ENCODE assay signal across 6 cellular contexts in the genomic region with DNA sequence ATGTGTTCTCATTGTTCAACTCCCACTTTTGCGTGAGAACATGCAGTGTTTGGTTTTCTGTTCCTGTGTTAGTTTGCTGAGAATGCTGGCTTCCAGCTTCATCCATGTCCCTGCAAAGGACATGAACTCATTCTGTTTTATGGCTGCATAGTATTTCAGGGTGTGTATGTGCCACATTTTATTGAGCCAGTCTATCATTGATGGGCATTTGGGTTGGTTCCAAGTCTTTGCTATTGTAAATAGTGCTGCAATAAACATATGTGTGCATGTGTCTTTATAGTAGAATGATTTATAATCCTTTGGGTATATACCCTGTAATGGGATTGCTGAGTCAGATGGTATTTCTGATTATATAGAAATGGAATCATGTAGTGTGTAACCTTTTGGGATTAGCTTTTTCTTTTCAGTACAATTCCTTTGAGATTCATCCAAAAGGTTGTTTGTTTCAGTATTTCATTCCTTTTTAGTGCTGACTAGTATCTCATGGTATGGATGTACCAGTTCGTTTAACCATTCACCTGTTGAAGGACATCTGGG. TPM values are rescaled to one million over a fixed set of nuclear protein-coding genes. Genes with fewer than 3 reads are reported as not detected.
A peak's percentile ranks its signal among the peaks of the same experiment; 100 is the strongest.
DNase-seq lines count a peak whose midpoint lies in the region; ATAC-seq, FAIRE-seq and TF ChIP-seq lines count a peak whose summit lies in the region.
"Not testable (repeated sequence)": the region's sequence is repeated elsewhere in the genome, so short reads cannot be mapped to it uniquely, and the experiment has no call there.

No MANE protein-coding gene starts in this region.

- ATAC-seq in mucosa of descending colon, result peak; percentile 70

- H3K36me3 Mint-ChIP-seq in type B pancreatic cell, result not testable (repeated sequence)

- H3K27me3 ChIP-seq in colonic mucosa; right atrium auricular region; small intestine (ENCODE audit: control insufficient read depth in 2 of 2, insufficient read depth in 2 of 2, low read length in 2 of 2): not testable (repeated sequence)

- intact Hi-C loops in colonic mucosa (cut with DNase I); mucosa of descending colon (cut with DNase I, micrococcal nuclease): not testable (repeated sequence)

- H3K9me3 ChIP-seq in colonic mucosa; right atrium auricular region; mucosa of descending colon; small intestine (ENCODE audit: control insufficient read depth, low read depth): not testable (repeated sequence)

- peak overlapping the region; percentile 66 for H3K27ac ChIP-seq in colonic mucosa
- H3K27ac ChIP-seq in right atrium auricular region, result not testable (repeated sequence)
- peak overlapping the region; percentile 16 to 60 for H3K27ac ChIP-seq in small intestine (ENCODE audit: low read depth in 1 of 2, low read length in 1 of 2)

- H3K27me3 Mint-ChIP-seq in type B pancreatic cell, result not testable (repeated sequence)

- not testable (repeated sequence) for FAIRE-seq in small intestine (lab: Jason Lieb, UNC)

- peak overlapping the region; percentile 47 for H3K27ac Mint-ChIP-seq in type B pancreatic cell

- POLR2A ChIA-PET in HEK293T (lab: Yijun Ruan, JAX), result not testable (repeated sequence)

- DNase-seq in HEK293T (ENCODE audit: extremely low spot score); type B pancreatic cell (ENCODE audit: extremely low spot score, unreplicated experiment): not testable (repeated sequence)
- DNase-seq in colonic mucosa (peak; percentile 62), right atrium auricular region (ENCODE audit: low spot score) (peak; percentile 16), mucosa of descending colon (peak in 1 of 3 donors; percentile 75), small intestine (peak; percentile 86)

- not testable (repeated sequence) for H3K4me1 ChIP-seq in colonic mucosa; right atrium auricular region; mucosa of descending colon (ENCODE audit: low read depth); small intestine (ENCODE audit: control insufficient read depth in 2 of 2, insufficient read depth in 1 of 2, low read depth in 1 of 2, low read length in 1 of 2)

- H3K9ac ChIP-seq in colonic mucosa (ENCODE audit: low read depth in 2 of 2, low read length in 2 of 2), result not testable (repeated sequence)

- TF ChIP-seq CTCF in colonic mucosa (IDR thresholded peaks at IDR 0.05); right atrium auricular region (IDR thresholded peaks at IDR 0.05); mucosa of descending colon (IDR thresholded peaks at IDR 0.05); type B pancreatic cell (conservative IDR thresholded peaks at IDR 0.05): not testable (repeated sequence)

- CTCF ChIA-PET in HEK293T (lab: Yijun Ruan, JAX), result not testable (repeated sequence)

- 44 to 80% (median 56%) methylated on average over 2 of the region's 2 CpGs for WGBS in small intestine, 3 donors

- H3K4me1 Mint-ChIP-seq in type B pancreatic cell (ENCODE audit: unreplicated experiment), result not testable (repeated sequence)

- H3K9me3 Mint-ChIP-seq in type B pancreatic cell, result not testable (repeated sequence)

- H3K4me3 Mint-ChIP-seq in type B pancreatic cell, result not testable (repeated sequence)

- H3K4me3 ChIP-seq in colonic mucosa; right atrium auricular region; mucosa of descending colon; small intestine (ENCODE audit: low read depth in 1 of 2, low read length in 2 of 2): not testable (repeated sequence)

- not testable (repeated sequence) for H3K36me3 ChIP-seq in colonic mucosa; right atrium auricular region; mucosa of descending colon (ENCODE audit: low read depth); small intestine (ENCODE audit: control insufficient read depth in 2 of 2, insufficient read depth in 2 of 2, low read length in 2 of 2)

TF ChIP-seq in HEK293T, 16 proteins besides CTCF, POLR2A, EP300 and RAD21:
- TF ChIP-seq, protein P1, sequence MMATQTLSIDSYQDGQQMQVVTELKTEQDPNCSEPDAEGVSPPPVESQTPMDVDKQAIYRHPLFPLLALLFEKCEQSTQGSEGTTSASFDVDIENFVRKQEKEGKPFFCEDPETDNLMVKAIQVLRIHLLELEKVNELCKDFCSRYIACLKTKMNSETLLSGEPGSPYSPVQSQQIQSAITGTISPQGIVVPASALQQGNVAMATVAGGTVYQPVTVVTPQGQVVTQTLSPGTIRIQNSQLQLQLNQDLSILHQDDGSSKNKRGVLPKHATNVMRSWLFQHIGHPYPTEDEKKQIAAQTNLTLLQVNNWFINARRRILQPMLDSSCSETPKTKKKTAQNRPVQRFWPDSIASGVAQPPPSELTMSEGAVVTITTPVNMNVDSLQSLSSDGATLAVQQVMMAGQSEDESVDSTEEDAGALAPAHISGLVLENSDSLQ (IDR thresholded peaks at IDR 0.05), result peak; percentile 34; the same call in 1 of the 2 replicates

RNA-seq across cellular contexts. Expression of gene MXI1, which starts 21.7 kb away (rescaled TPM):
- total RNA-seq in colonic mucosa (100 to 1,000 TPM in 1 of 2 donors, 10 to 100 TPM in 1; 58.0 to 304 TPM), right atrium auricular region (10 to 100 TPM; 50.8 to 78.8 TPM), mucosa of descending colon (100 to 1,000 TPM; 112 to 144 (median 139) TPM), type B pancreatic cell (ENCODE audit: low replicate concordance) (17.8 and 34.7 TPM in 2 replicates)
- polyA plus RNA-seq in small intestine, result 10 to 100 TPM; 12.0 to 19.2 (median 16.8) TPM
